Comparison of ENCODE assay signal across 28 cellular contexts in genomic region chr2:140354544-140354943, GRCh38.
"Had no signal": no experiment of that assay in that cellular context is flagged by ENCODE, and none has a peak within 500 bp of the region (broad histone marks: within the 10 kb centered on the region; RNA-seq: fewer than 3 reads in every experiment).

No MANE protein-coding gene starts in this region.

- DNase-seq: activated CD4-positive, alpha-beta memory T cell treated with anti-CD3 and anti-CD28 coated beads for 36 hours; activated CD4-positive, alpha-beta T cell treated with anti-CD3 and anti-CD28 coated beads for 4 hours; activated CD4-positive, alpha-beta T cell treated with anti-CD3 and anti-CD28 coated beads, Interleukin-2, amount 50 U/mL, for 1 hour; activated CD4-positive, CD25-positive, alpha-beta regulatory T cell treated with anti-CD3 and anti-CD28 coated beads, Interleukin-2, amount 50 U/mL, for 72 hours; activated CD8-positive, alpha-beta memory T cell treated with anti-CD3 and anti-CD28 coated beads, Interleukin-2, amount 50 U/mL, for 4 hours; activated gamma-delta T cell treated with Interleukin-2 at 50 U/mL for 16 hours; activated naive CD4-positive, alpha-beta T cell treated with anti-CD3 and anti-CD28 coated beads for 36 hours; activated T-cell treated with anti-CD3 and anti-CD28 coated beads for 4 hours; activated T-cell treated with anti-CD3 and anti-CD28 coated beads, Interleukin-2, amount 50 U/mL, for 4 hours; adrenal gland; anterior cingulate cortex; central memory CD4-positive, alpha-beta T cell; Kasumi-1; KG1; MG63; NCI-H1048; NCI-H1105 treated with DMSO at 0.1 percent for 48 hours; NCI-H1436; NCI-H1694; NCI-H1930; NCI-H345; NCI-H524 treated with DMSO at 0.1 percent for 48 hours; NCI-H748 treated with DMSO at 0.1 percent for 48 hours; NK-92 treated with Interleukin-12 subunit alpha and Interleukin-12 subunit beta, amount 100 ng/mL, for 24 hours; PC-9; Right ventricle myocardium superior had no signal

- H3K27ac ChIP-seq: adrenal gland, PC-9, RWPE1 had no signal

- H3K4me2 ChIP-seq: PC-9 had no signal

- H3K4me3 ChIP-seq: adrenal gland, MG63, PC-9 had no signal

- H3K4me1 ChIP-seq: adrenal gland had no signal

- H3K27me3 ChIP-seq: adrenal gland, MG63 had no signal

- FAIRE-seq: RCC 7860 had no signal

- H3K36me3 ChIP-seq: adrenal gland, MG63 had no signal

- H3K9me3 ChIP-seq: adrenal gland, MG63 had no signal

- H2AFZ ChIP-seq: PC-9 had no signal
